27 cellular contexts compared by ENCODE assay signal in the genomic region with DNA sequence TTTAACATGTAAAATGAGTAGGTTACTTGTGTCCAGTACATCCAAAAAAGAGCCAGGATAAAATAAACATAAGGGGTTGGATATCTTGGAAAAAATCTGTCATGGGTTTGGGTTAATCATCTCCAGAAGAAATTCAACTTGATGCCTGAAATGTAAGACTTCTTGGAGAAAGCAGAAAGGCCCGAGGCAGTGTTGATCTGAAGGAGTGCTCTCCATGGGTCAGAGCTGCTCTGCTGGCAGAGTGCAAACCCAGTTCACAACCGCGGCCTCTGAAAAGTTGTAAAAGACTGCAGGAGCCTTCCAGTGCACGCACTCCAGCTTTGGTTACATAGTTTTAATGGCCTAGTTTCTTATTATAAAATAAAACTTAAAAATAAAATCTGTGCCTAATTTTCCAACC.
A peak's percentile ranks its signal among the peaks of the same experiment; 100 is the strongest.
DNase-seq lines count a peak whose midpoint lies in the region; ATAC-seq and TF ChIP-seq lines count a peak whose summit lies in the region.
"Had no signal": no experiment of that assay in that cellular context is flagged by ENCODE, and none has a peak within 500 bp of the region (broad histone marks: within the 10 kb centered on the region; RNA-seq: fewer than 3 reads in every experiment).

No MANE protein-coding gene starts in this region.

- H3K36me3 ChIP-seq in GM23338 (ENCODE audit: insufficient read depth): no peaks in the 10 kb centered on the region
- no peaks in the 10 kb centered on the region for H3K36me3 ChIP-seq in hepatocyte (replicated peaks; ENCODE audit: insufficient read depth, low read depth)
- no peaks in the 10 kb centered on the region for H3K36me3 ChIP-seq in upper lobe of left lung
- H3K36me3 ChIP-seq: left lung, suprapubic skin, uterus had no signal

- DNase-seq in GM23338 (ENCODE audit: low spot score) (peak; percentile 19), astrocyte of the spinal cord (ENCODE audit: low read depth, low spot score) (peak; percentile 7), hepatocyte (ENCODE audit: low spot score) (peak; percentile 58), osteocyte (ENCODE audit: extremely low spot score, unreplicated experiment) (peak; percentile 88), upper lobe of left lung (no peak), DMS153 treated with DMSO at 0.1 percent for 48 hours (lab: John Stamatoyannopoulos, UW; ENCODE audit: unreplicated experiment) (no peak)
- DNase-seq: activated CD4-positive, alpha-beta T cell treated with anti-CD3 and anti-CD28 coated beads for 1 hour; activated naive CD4-positive, alpha-beta T cell; activated T-cell treated with anti-CD3 and anti-CD28 coated beads, Interleukin-2, amount 50 U/mL, for 24 hours; amygdala; CD4-positive, CD25-positive, alpha-beta regulatory T cell; DMS79; left lung; midbrain; NCI-H2081; NCI-H82; SIG-M5; T-cell; uterus had no signal

- no peak overlapping the region for H3K4me3 Mint-ChIP-seq in GM23338
- H3K4me3 Mint-ChIP-seq in osteocyte (ENCODE audit: unreplicated experiment): no peak overlapping the region
- H3K4me3 Mint-ChIP-seq: activated T-cell treated with anti-CD3 and anti-CD28 coated beads, Interleukin-2, amount 50 U/mL, for 24 hours; CD4-positive, CD25-positive, alpha-beta regulatory T cell; natural killer cell treated with Interleukin-12 subunit alpha and Interleukin-12 subunit beta and Interleukin-15 and Interleukin-18, amount 100 ng/mL, for 72 hours; stimulated activated memory B cell treated with anti-CD40 and anti-IgM and Interleukin-4, amounts not matched to agents 10 μg/mL and 1 μg/mL and 100 μg/mL, for 72 hours; T-cell had no signal

- no peaks in the 10 kb centered on the region for H4K20me1 ChIP-seq in GM23338 (replicated peaks; ENCODE audit: insufficient read depth)
- no peaks in the 10 kb centered on the region for H4K20me1 ChIP-seq in hepatocyte (ENCODE audit: insufficient read depth, poor library complexity, severe bottlenecking)

- no peaks in the 10 kb centered on the region for H3F3A ChIP-seq in GM23338 (replicated peaks; ENCODE audit: low read depth)

- no peaks in the 10 kb centered on the region for H3K9me3 Mint-ChIP-seq in GM23338
- peaks cover 4% of the 10 kb centered on the region for H3K9me3 Mint-ChIP-seq in osteocyte (ENCODE audit: unreplicated experiment)
- H3K9me3 Mint-ChIP-seq: activated T-cell treated with anti-CD3 and anti-CD28 coated beads, Interleukin-2, amount 50 U/mL, for 24 hours; natural killer cell treated with Interleukin-12 subunit alpha and Interleukin-12 subunit beta and Interleukin-15 and Interleukin-18, amount 100 ng/mL, for 72 hours; stimulated activated memory B cell treated with anti-CD40 and anti-IgM and Interleukin-4, amounts not matched to agents 10 μg/mL and 1 μg/mL and 100 μg/mL, for 72 hours had no signal

- H3K27ac Mint-ChIP-seq in GM23338 (no peak overlapping the region), osteocyte (ENCODE audit: unreplicated experiment) (peak overlapping the region; percentile 75)
- H3K27ac Mint-ChIP-seq: activated T-cell treated with anti-CD3 and anti-CD28 coated beads, Interleukin-2, amount 50 U/mL, for 24 hours; CD4-positive, CD25-positive, alpha-beta regulatory T cell; natural killer cell treated with Interleukin-12 subunit alpha and Interleukin-12 subunit beta and Interleukin-15 and Interleukin-18, amount 100 ng/mL, for 72 hours; progenitor cell of endocrine pancreas; stimulated activated memory B cell treated with anti-CD40 and anti-IgM and Interleukin-4, amounts not matched to agents 10 μg/mL and 1 μg/mL and 100 μg/mL, for 72 hours; T-cell had no signal

- H3K79me2 ChIP-seq in GM23338 (replicated peaks; ENCODE audit: insufficient read depth) (no peaks in the 10 kb centered on the region), hepatocyte (no peaks in the 10 kb centered on the region)

- no peak for TF ChIP-seq POLR2A in upper lobe of left lung (IDR thresholded peaks at IDR 0.05)

- ATAC-seq in GM23338 (no peak; the same call in 2 of the 3 replicates), upper lobe of left lung (ENCODE audit: low FRiP score in 2 of 2) (no peak), GM18511 (IDR thresholded peaks at IDR 0.05; ENCODE audit: unreplicated experiment) (no peak), HG03571 (IDR thresholded peaks at IDR 0.05; ENCODE audit: unreplicated experiment) (no peak)
- ATAC-seq: left lung; natural killer cell treated with Interleukin-12 subunit alpha and Interleukin-12 subunit beta and Interleukin-15 and Interleukin-18, amount 100 ng/mL, for 72 hours; stimulated activated memory B cell treated with anti-CD40 and anti-IgM and Interleukin-4, amounts not matched to agents 10 μg/mL and 1 μg/mL and 100 μg/mL, for 72 hours; T-cell had no signal

- H3K4me3 ChIP-seq in GM23338 (no peak overlapping the region), astrocyte of the spinal cord (ENCODE audit: low read depth, low read length) (no peak overlapping the region), hepatocyte (no peak overlapping the region), upper lobe of left lung (no peak overlapping the region)
- H3K4me3 ChIP-seq: left lung, skin epidermis, suprapubic skin, uterus had no signal

- no peaks in the 10 kb centered on the region for H3K9me2 ChIP-seq in GM23338 (ENCODE audit: insufficient read depth)
- H3K9me2 ChIP-seq in hepatocyte (replicated peaks; ENCODE audit: insufficient read depth): no peaks in the 10 kb centered on the region

- H3K9me3 ChIP-seq in hepatocyte (ENCODE audit: low read depth) (no peaks in the 10 kb centered on the region), upper lobe of left lung (no peaks in the 10 kb centered on the region)
- H3K9me3 ChIP-seq: left lung, suprapubic skin, uterus had no signal

- TF ChIP-seq CTCF in GM23338 (conservative IDR thresholded peaks at IDR 0.05; ENCODE audit: low read depth in 2 of 2) (no peak), astrocyte of the spinal cord (IDR thresholded peaks at IDR 0.05; ENCODE audit: low read depth, low read length) (no peak), hepatocyte (IDR thresholded peaks at IDR 0.05; ENCODE audit: poor library complexity) (no peak), osteocyte (IDR thresholded peaks at IDR 0.05) (no peak), upper lobe of left lung (IDR thresholded peaks at IDR 0.05) (no peak)

- no peaks in the 10 kb centered on the region for H3K27me3 ChIP-seq in GM23338 (ENCODE audit: insufficient read depth)
- no peaks in the 10 kb centered on the region for H3K27me3 ChIP-seq in hepatocyte
- H3K27me3 ChIP-seq in upper lobe of left lung: no peaks in the 10 kb centered on the region
- H3K27me3 ChIP-seq: left lung, suprapubic skin, uterus had no signal

- TF ChIP-seq EP300 in upper lobe of left lung (IDR thresholded peaks at IDR 0.05): no peak

- peak overlapping the region; percentile 40; the same call in 1 of the 2 replicates for H2AFZ ChIP-seq in GM23338
- no peak overlapping the region for H2AFZ ChIP-seq in hepatocyte

- no peak overlapping the region for H3K4me2 ChIP-seq in GM23338
- H3K4me2 ChIP-seq in hepatocyte: no peak overlapping the region

- in situ Hi-C loops in astrocyte of the spinal cord (cut with HindIII; ENCODE audit: low sequenced_read_pairs): no loop called here

- H3K4me1 ChIP-seq in GM23338 (ENCODE audit: insufficient read depth): no peaks in the 10 kb centered on the region
- H3K4me1 ChIP-seq in hepatocyte (ENCODE audit: insufficient read depth): no peaks in the 10 kb centered on the region
- no peaks in the 10 kb centered on the region for H3K4me1 ChIP-seq in upper lobe of left lung
- H3K4me1 ChIP-seq: left lung, suprapubic skin, uterus had no signal

- no peak overlapping the region for H3K27ac ChIP-seq in GM23338 (ENCODE audit: low read depth)
- peak overlapping the region; percentile 52 for H3K27ac ChIP-seq in hepatocyte
- no peak overlapping the region for H3K27ac ChIP-seq in upper lobe of left lung
- H3K27ac ChIP-seq: HL-60, left lung, skin epidermis, suprapubic skin, uterus had no signal

- H3K36me3 Mint-ChIP-seq in GM23338 (ENCODE audit: low read depth) (no peaks in the 10 kb centered on the region), osteocyte (ENCODE audit: unreplicated experiment) (no peaks in the 10 kb centered on the region)
- H3K36me3 Mint-ChIP-seq: CD4-positive, CD25-positive, alpha-beta regulatory T cell; natural killer cell treated with Interleukin-12 subunit alpha and Interleukin-12 subunit beta and Interleukin-15 and Interleukin-18, amount 100 ng/mL, for 72 hours; stimulated activated memory B cell treated with anti-CD40 and anti-IgM and Interleukin-4, amounts not matched to agents 10 μg/mL and 1 μg/mL and 100 μg/mL, for 72 hours; T-cell had no signal

- WGBS in hepatocyte (ENCODE audit: low lambda C conversion rate, missing lambda C conversion rate): 50% methylated on average over 4 of the region's 4 CpGs
- 62 to 72% methylated on average over 4 of the region's 4 CpGs for WGBS in upper lobe of left lung, 2 donors

- H3K4me1 Mint-ChIP-seq in GM23338: no peaks in the 10 kb centered on the region
- H3K4me1 Mint-ChIP-seq in osteocyte (ENCODE audit: unreplicated experiment): peaks cover 19% of the 10 kb centered on the region
- H3K4me1 Mint-ChIP-seq: CD4-positive, CD25-positive, alpha-beta regulatory T cell; stimulated activated memory B cell treated with anti-CD40 and anti-IgM and Interleukin-4, amounts not matched to agents 10 μg/mL and 1 μg/mL and 100 μg/mL, for 72 hours; T-cell had no signal

- H3K27me3 Mint-ChIP-seq in GM23338 (ENCODE audit: insufficient read depth, low read depth, poor library complexity) (no peaks in the 10 kb centered on the region), osteocyte (ENCODE audit: unreplicated experiment) (no peaks in the 10 kb centered on the region)
- H3K27me3 Mint-ChIP-seq: activated T-cell treated with anti-CD3 and anti-CD28 coated beads, Interleukin-2, amount 50 U/mL, for 24 hours; CD4-positive, CD25-positive, alpha-beta regulatory T cell; natural killer cell treated with Interleukin-12 subunit alpha and Interleukin-12 subunit beta and Interleukin-15 and Interleukin-18, amount 100 ng/mL, for 72 hours; progenitor cell of endocrine pancreas; stimulated activated memory B cell treated with anti-CD40 and anti-IgM and Interleukin-4, amounts not matched to agents 10 μg/mL and 1 μg/mL and 100 μg/mL, for 72 hours; T-cell had no signal

TF ChIP-seq in GM23338, 12 proteins besides CTCF, POLR2A, EP300 and RAD21 (continues in another document):
- no peak for TF ChIP-seq EZH2phosphoT487 (IDR thresholded peaks at IDR 0.05; ENCODE audit: unreplicated experiment)

Comparison
In these comparisons a context has a peak if more than half of its experiments do, and no peak if none do; other contexts are left out.
1. DNase-seq: peak in GM23338 (single experiment), astrocyte of the spinal cord (single experiment), hepatocyte (single experiment) and osteocyte (single experiment); none in upper lobe of left lung (0 of 2) and DMS153 treated with DMSO at 0.1 percent for 48 hours (single experiment).